ENCODE assay signal across 14 cellular contexts in the genomic region with DNA sequence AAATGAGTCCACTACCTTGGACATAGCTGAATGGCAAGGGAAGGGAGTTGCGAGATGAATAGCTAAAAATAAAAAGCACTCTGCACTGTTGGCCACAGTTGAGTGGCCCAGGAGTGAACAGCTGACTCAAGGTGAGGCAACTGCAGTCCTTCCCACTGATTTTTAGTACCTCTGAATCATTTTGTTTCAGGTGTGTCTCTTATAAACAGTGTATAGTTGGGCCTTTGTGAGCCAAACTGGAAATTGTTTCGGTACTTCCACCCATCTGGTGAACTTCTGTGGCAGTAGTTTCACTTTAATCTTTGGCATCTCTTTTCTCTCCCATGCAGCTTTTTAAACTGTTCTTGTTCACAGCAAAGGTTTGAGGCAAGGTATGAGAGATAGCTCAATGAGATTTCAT.
DNase-seq lines count a peak whose midpoint lies in the region; ATAC-seq and TF ChIP-seq lines count a peak whose summit lies in the region.
"Had no signal": no experiment of that assay in that cellular context is flagged by ENCODE, and none has a peak within 500 bp of the region (broad histone marks: within the 10 kb centered on the region; RNA-seq: fewer than 3 reads in every experiment).

No MANE protein-coding gene starts in this region.

- peaks cover 4% of the 10 kb centered on the region in 2 donors for H3K9me3 Mint-ChIP-seq in activated T-cell treated with anti-CD3 and anti-CD28 coated beads, Interleukin-2, amount 50 U/mL, for 72 hours
- peaks cover 6% of the 10 kb centered on the region for H3K9me3 Mint-ChIP-seq in stimulated activated naive CD8-positive, alpha-beta T cell treated with anti-CD3 and anti-CD28 coated beads, Interleukin-15, Interleukin-2, amounts not matched to agents 100 ng/mL and 50 ng/mL, for 24 hours

- H3K4me1 Mint-ChIP-seq in activated T-cell treated with anti-CD3 and anti-CD28 coated beads, Interleukin-2, amount 50 U/mL, for 72 hours (ENCODE audit: low read depth), result peaks cover 48% of the 10 kb centered on the region
- H3K4me1 Mint-ChIP-seq in stimulated activated naive CD8-positive, alpha-beta T cell treated with anti-CD3 and anti-CD28 coated beads, Interleukin-15, Interleukin-2, amounts not matched to agents 100 ng/mL and 50 ng/mL, for 24 hours (ENCODE audit: low read depth), result peaks cover 82% of the 10 kb centered on the region

- no peak for DNase-seq in activated T-cell treated with anti-CD3 and anti-CD28 coated beads, Interleukin-2, amount 50 U/mL, for 72 hours
- DNase-seq in activated T-cell treated with anti-CD3 and anti-CD28 coated beads for 4 hours (no peak), foreskin keratinocyte (peak; percentile 44 to 75), H7 (no peak), mucosa of gallbladder (ENCODE audit: low spot score) (no peak)
- DNase-seq: DMS 273 treated with DMSO at 0.1 percent for 48 hours; foreskin melanocyte; NCI-H2081; posterior cingulate gyrus; stimulated activated CD4-positive, alpha-beta T cell treated with anti-CD3 and anti-CD28 coated beads, Interleukin-12 subunit alpha, Interleukin-12 subunit beta, amount 100 ng/mL, for 4 hours had no signal

- no peaks in the 10 kb centered on the region for H3F3A ChIP-seq in SU-DHL-6 (ENCODE audit: insufficient read depth)

- H3K27me3 Mint-ChIP-seq in activated T-cell treated with anti-CD3 and anti-CD28 coated beads, Interleukin-2, amount 50 U/mL, for 72 hours (ENCODE audit: low read depth), result no peaks in the 10 kb centered on the region
- H3K27me3 Mint-ChIP-seq in stimulated activated naive CD8-positive, alpha-beta T cell treated with anti-CD3 and anti-CD28 coated beads, Interleukin-15, Interleukin-2, amounts not matched to agents 100 ng/mL and 50 ng/mL, for 24 hours, result no peaks in the 10 kb centered on the region

- H3K9me2 ChIP-seq in SU-DHL-6 (replicated peaks; ENCODE audit: insufficient read depth, low read length), result no peaks in the 10 kb centered on the region

- H3K27ac ChIP-seq in SU-DHL-6 (ENCODE audit: low read depth, low read length) (no peak overlapping the region), foreskin keratinocyte (peak overlapping the region; percentile 52)
- H3K27ac ChIP-seq: SK-N-MC had no signal

- no peaks in the 10 kb centered on the region for H3K4me1 ChIP-seq in foreskin keratinocyte

- peak overlapping the region; percentile 8 to 39 for H3K4me3 Mint-ChIP-seq in activated T-cell treated with anti-CD3 and anti-CD28 coated beads, Interleukin-2, amount 50 U/mL, for 72 hours
- H3K4me3 Mint-ChIP-seq in stimulated activated naive CD8-positive, alpha-beta T cell treated with anti-CD3 and anti-CD28 coated beads, Interleukin-15, Interleukin-2, amounts not matched to agents 100 ng/mL and 50 ng/mL, for 24 hours, result peak overlapping the region; percentile 4

- no peak overlapping the region for H3K4me3 ChIP-seq in SU-DHL-6 (ENCODE audit: insufficient read depth, low read length, poor library complexity, severe bottlenecking)
- no peak overlapping the region for H3K4me3 ChIP-seq in H7 (ENCODE audit: insufficient read depth, low read depth, low read length)
- H3K4me3 ChIP-seq: SK-N-MC had no signal

- H3K27ac Mint-ChIP-seq in activated T-cell treated with anti-CD3 and anti-CD28 coated beads, Interleukin-2, amount 50 U/mL, for 72 hours, result peak overlapping the region; percentile 20
- H3K27ac Mint-ChIP-seq in stimulated activated naive CD8-positive, alpha-beta T cell treated with anti-CD3 and anti-CD28 coated beads, Interleukin-15, Interleukin-2, amounts not matched to agents 100 ng/mL and 50 ng/mL, for 24 hours, result peak overlapping the region; percentile 0

- H3K79me2 ChIP-seq in SU-DHL-6 (ENCODE audit: insufficient read depth, low read length), result no peaks in the 10 kb centered on the region

- H3K9me3 ChIP-seq in SU-DHL-6 (ENCODE audit: insufficient read depth, low read length), result no peaks in the 10 kb centered on the region

- H3K4me2 ChIP-seq in SU-DHL-6 (ENCODE audit: low read depth, low read length, poor library complexity, severe bottlenecking), result peak overlapping the region; percentile 18

- TF ChIP-seq CTCF in SU-DHL-6 (IDR thresholded peaks at IDR 0.05; ENCODE audit: insufficient read depth, low read length, poor library complexity, severe bottlenecking) (no peak), foreskin keratinocyte (conservative IDR thresholded peaks at IDR 0.05) (no peak)

- no peaks in the 10 kb centered on the region for H3K27me3 ChIP-seq in SU-DHL-6 (ENCODE audit: low read length)
- peaks cover 21% of the 10 kb centered on the region for H3K27me3 ChIP-seq in foreskin keratinocyte
- H3K27me3 ChIP-seq in H7 (ENCODE audit: control insufficient read depth, insufficient read depth, low read length), result no peaks in the 10 kb centered on the region

- H3K36me3 ChIP-seq in SU-DHL-6 (ENCODE audit: low read length) (peaks cover 4% of the 10 kb centered on the region; the same call in 1 of the 2 replicates), H7 (replicated peaks; ENCODE audit: control insufficient read depth, insufficient read depth, low read length) (no peaks in the 10 kb centered on the region)

- no peak overlapping the region for H3K9ac ChIP-seq in SU-DHL-6 (ENCODE audit: low read length)

- H3K36me3 Mint-ChIP-seq in activated T-cell treated with anti-CD3 and anti-CD28 coated beads, Interleukin-2, amount 50 U/mL, for 72 hours (ENCODE audit: insufficient read depth in 2 of 2), result peaks cover 6 to 9% of the 10 kb centered on the region in 2 donors
- H3K36me3 Mint-ChIP-seq in stimulated activated naive CD8-positive, alpha-beta T cell treated with anti-CD3 and anti-CD28 coated beads, Interleukin-15, Interleukin-2, amounts not matched to agents 100 ng/mL and 50 ng/mL, for 24 hours (ENCODE audit: low read depth), result peaks cover 17% of the 10 kb centered on the region

- ATAC-seq in activated T-cell treated with anti-CD3 and anti-CD28 coated beads, Interleukin-2, amount 50 U/mL, for 72 hours (replicated peaks in 1 of 2), result peak; percentile 56 to 69
- ATAC-seq in foreskin keratinocyte, result peak; percentile 100
- no peak for ATAC-seq in HG02938 (IDR thresholded peaks at IDR 0.05; ENCODE audit: unreplicated experiment)

- no peak overlapping the region for H2AFZ ChIP-seq in SU-DHL-6 (ENCODE audit: low read depth, low read length, severe bottlenecking)

- no peaks in the 10 kb centered on the region for H4K20me1 ChIP-seq in SU-DHL-6 (ENCODE audit: low read depth, low read length)

Comparison
In these comparisons a context has a peak if more than half of its experiments do, and no peak if none do; other contexts are left out.
1. DNase-seq: peak in foreskin keratinocyte (2 of 2); none in activated T-cell treated with anti-CD3 and anti-CD28 coated beads, Interleukin-2, amount 50 U/mL, for 72 hours (0 of 2), activated T-cell treated with anti-CD3 and anti-CD28 coated beads for 4 hours (single experiment), H7 (single experiment) and mucosa of gallbladder (single experiment).